Comparison of ENCODE assay signal across 13 cellular contexts in the genomic region with DNA sequence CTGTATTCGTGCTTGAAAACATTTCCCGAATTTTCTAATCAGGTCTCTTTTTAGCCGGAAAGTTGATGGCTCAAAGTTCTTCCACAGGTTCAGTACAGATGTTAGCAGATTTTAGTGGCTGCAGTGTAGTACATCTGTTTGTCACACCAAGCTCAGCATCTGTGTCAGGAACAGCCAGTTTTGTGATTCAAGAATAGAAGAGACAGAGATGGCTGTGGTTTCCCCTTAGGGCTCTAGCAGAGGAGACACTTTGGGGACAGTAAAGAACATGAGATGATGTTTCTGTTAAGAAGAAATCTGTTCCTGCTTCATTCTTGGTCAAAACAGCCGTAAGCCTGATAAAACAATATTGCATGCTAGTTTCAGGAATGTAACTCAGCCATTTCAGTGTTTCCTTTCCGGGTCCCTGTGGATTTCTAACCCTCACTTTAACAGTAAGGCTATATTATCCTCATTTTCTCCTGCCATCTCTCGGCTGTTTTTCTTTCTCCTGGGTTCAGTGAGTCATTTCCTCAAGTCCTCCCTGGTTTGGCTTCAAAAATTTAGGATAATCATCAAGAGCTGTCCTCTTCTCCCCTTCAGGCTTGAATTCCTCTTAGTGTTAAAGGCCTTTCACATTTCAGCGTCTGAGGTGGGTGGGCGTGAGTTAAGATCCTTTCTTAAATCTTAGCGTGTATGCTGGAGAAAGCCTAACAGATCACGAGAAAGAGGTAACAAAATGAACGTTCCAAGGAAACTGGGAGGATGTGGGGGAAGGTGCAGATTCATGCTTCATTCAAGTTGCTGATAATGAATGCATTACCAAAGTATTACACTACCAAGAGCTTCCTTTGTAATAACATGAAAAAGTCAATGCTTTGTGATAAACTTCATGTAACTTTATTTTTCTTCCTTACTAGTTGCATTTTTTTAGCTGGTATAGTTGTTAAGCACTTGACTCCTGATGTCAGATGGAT. TPM values are rescaled to one million over a fixed set of nuclear protein-coding genes. Genes with fewer than 3 reads are reported as not detected.
A peak's percentile ranks its signal among the peaks of the same experiment; 100 is the strongest.
DNase-seq lines count a peak whose midpoint lies in the region; ATAC-seq and TF ChIP-seq lines count a peak whose summit lies in the region.
"Had no signal": no experiment of that assay in that cellular context is flagged by ENCODE, and none has a peak within 500 bp of the region (broad histone marks: within the 10 kb centered on the region; RNA-seq: fewer than 3 reads in every experiment).

No MANE protein-coding gene starts in this region.

- H3K4me3 Mint-ChIP-seq in T-helper 2 cell treated with Interferon-gamma antibody and Interleukin-4, amounts not matched to agents 5 μg/mL and 100 μg/mL, for 36 hours: no peak overlapping the region
- H3K4me3 Mint-ChIP-seq: activated T-cell treated with anti-CD3 and anti-CD28 coated beads, Interleukin-2, amount 50 U/mL, for 72 hours had no signal

- H3K9ac ChIP-seq in skeletal muscle satellite cell (ENCODE audit: low read depth, low read length): peak overlapping the region; percentile 76

- H3K27ac ChIP-seq in angular gyrus (ENCODE audit: low read depth, low read length) (peak overlapping the region; percentile 40), heart left ventricle (peak overlapping the region; percentile 13 to 78 (median 56))

- peaks cover 0 to 19% (median 0%) of the 10 kb centered on the region in 12 donors for H3K4me1 ChIP-seq in heart left ventricle
- peaks cover 38% of the 10 kb centered on the region for H3K4me1 ChIP-seq in skeletal muscle satellite cell (ENCODE audit: control insufficient read depth, insufficient read depth, low read length)
- H3K4me1 ChIP-seq: HAP-1 had no signal

- TF ChIP-seq POLR2A in heart left ventricle (IDR thresholded peaks at IDR 0.05): no peak

- no peaks in the 10 kb centered on the region for H3K36me3 Mint-ChIP-seq in T-helper 2 cell treated with Interferon-gamma antibody and Interleukin-4, amounts not matched to agents 5 μg/mL and 100 μg/mL, for 36 hours (ENCODE audit: low read depth)

- H3K4me3 ChIP-seq in heart left ventricle (peak overlapping the region in 8 of 12 donors; percentile 8 to 45 (median 27)), skeletal muscle satellite cell (ENCODE audit: low read length) (peak overlapping the region; percentile 56)
- H3K4me3 ChIP-seq: HAP-1 had no signal

- peaks cover 0 to 4% (median 0%) of the 10 kb centered on the region in 9 donors for H3K27me3 ChIP-seq in heart left ventricle
- H3K27me3 ChIP-seq in skeletal muscle satellite cell (ENCODE audit: control insufficient read depth, insufficient read depth, low read length): no peaks in the 10 kb centered on the region

- H3K36me3 ChIP-seq in heart left ventricle (no peaks in the 10 kb centered on the region), skeletal muscle satellite cell (ENCODE audit: insufficient read depth, low read length) (no peaks in the 10 kb centered on the region)
- H3K36me3 ChIP-seq: HAP-1 had no signal

- peak; percentile 61 to 84 (median 66) for ATAC-seq in heart left ventricle
- no peak for ATAC-seq in HG03457 (IDR thresholded peaks at IDR 0.05; ENCODE audit: unreplicated experiment)
- no peak for ATAC-seq in GM21717 (IDR thresholded peaks at IDR 0.05; ENCODE audit: unreplicated experiment)
- no peak for ATAC-seq in GM21619 (IDR thresholded peaks at IDR 0.05; ENCODE audit: unreplicated experiment)
- ATAC-seq: activated T-cell treated with anti-CD3 and anti-CD28 coated beads, Interleukin-2, amount 50 U/mL, for 72 hours had no signal

- peak overlapping the region; percentile 82 for H3K4me2 ChIP-seq in skeletal muscle satellite cell (ENCODE audit: low read length)

- 46 to 58% (median 49%) methylated on average over 11 of the region's 11 CpGs for WGBS in heart left ventricle, 4 donors

- DNase-seq in EL: peak; percentile 82
- no peak for DNase-seq in heart left ventricle
- DNase-seq in T-helper 2 cell treated with Interferon-gamma antibody and Interleukin-4, amounts not matched to agents 5 μg/mL and 100 μg/mL, for 36 hours (ENCODE audit: low spot score): no peak
- DNase-seq: activated T-cell treated with anti-CD3 and anti-CD28 coated beads, Interleukin-2, amount 50 U/mL, for 72 hours; COR-L47; NCI-H2227 treated with DMSO at 0.1 percent for 48 hours; T-helper 1 cell had no signal

- intact Hi-C loops in heart left ventricle (cut with DNase I): loop anchor here in 1 of 10 donors (5.0 kb wide), 1 partner anchor 37 kb away; a partner anchor contains a TSS

- no peaks in the 10 kb centered on the region for H3K9me3 Mint-ChIP-seq in T-helper 2 cell treated with Interferon-gamma antibody and Interleukin-4, amounts not matched to agents 5 μg/mL and 100 μg/mL, for 36 hours
- H3K9me3 Mint-ChIP-seq: activated T-cell treated with anti-CD3 and anti-CD28 coated beads, Interleukin-2, amount 50 U/mL, for 72 hours had no signal

- no peak overlapping the region for H3K27ac Mint-ChIP-seq in T-helper 2 cell treated with Interferon-gamma antibody and Interleukin-4, amounts not matched to agents 5 μg/mL and 100 μg/mL, for 36 hours
- H3K27ac Mint-ChIP-seq: activated T-cell treated with anti-CD3 and anti-CD28 coated beads, Interleukin-2, amount 50 U/mL, for 72 hours had no signal

- TF ChIP-seq CTCF in heart left ventricle (IDR thresholded peaks at IDR 0.05): no peak

- peaks cover 4% of the 10 kb centered on the region for H3K27me3 Mint-ChIP-seq in T-helper 2 cell treated with Interferon-gamma antibody and Interleukin-4, amounts not matched to agents 5 μg/mL and 100 μg/mL, for 36 hours (ENCODE audit: low read depth)

- peaks cover 2% of the 10 kb centered on the region for H3K4me1 Mint-ChIP-seq in T-helper 2 cell treated with Interferon-gamma antibody and Interleukin-4, amounts not matched to agents 5 μg/mL and 100 μg/mL, for 36 hours (ENCODE audit: low read depth)

- H3K9me3 ChIP-seq in heart left ventricle (no peaks in the 10 kb centered on the region), skeletal muscle satellite cell (replicated peaks; ENCODE audit: low read length) (no peaks in the 10 kb centered on the region)
- H3K9me3 ChIP-seq: HAP-1 had no signal

RNA-seq across cellular contexts. Expression of a gene that starts 37.1 kb away (rescaled TPM):
- total RNA-seq in heart left ventricle: 10 to 100 TPM in 2 of 9 donors, 1 to 10 TPM in 7; 3.5 to 18.7 (median 4.8) TPM
- 1 to 10 TPM; 1.6 to 2.1 TPM for polyA plus RNA-seq in heart left ventricle
- 27.5 and 31.2 TPM in 2 replicates for total RNA-seq in skeletal muscle satellite cell (2012; rRNA removed)
- total RNA-seq: activated T-cell treated with anti-CD3 and anti-CD28 coated beads, Interleukin-2, amount 50 U/mL, for 72 hours had no signal

Comparison
In these comparisons a context has a peak if more than half of its experiments do, and no peak if none do; other contexts are left out.
1. ATAC-seq: peak in heart left ventricle (4 of 4); none in HG03457 (single experiment), GM21717 (single experiment) and GM21619 (single experiment).